ENCODE assay signal across 1 cellular context in the genomic region with DNA sequence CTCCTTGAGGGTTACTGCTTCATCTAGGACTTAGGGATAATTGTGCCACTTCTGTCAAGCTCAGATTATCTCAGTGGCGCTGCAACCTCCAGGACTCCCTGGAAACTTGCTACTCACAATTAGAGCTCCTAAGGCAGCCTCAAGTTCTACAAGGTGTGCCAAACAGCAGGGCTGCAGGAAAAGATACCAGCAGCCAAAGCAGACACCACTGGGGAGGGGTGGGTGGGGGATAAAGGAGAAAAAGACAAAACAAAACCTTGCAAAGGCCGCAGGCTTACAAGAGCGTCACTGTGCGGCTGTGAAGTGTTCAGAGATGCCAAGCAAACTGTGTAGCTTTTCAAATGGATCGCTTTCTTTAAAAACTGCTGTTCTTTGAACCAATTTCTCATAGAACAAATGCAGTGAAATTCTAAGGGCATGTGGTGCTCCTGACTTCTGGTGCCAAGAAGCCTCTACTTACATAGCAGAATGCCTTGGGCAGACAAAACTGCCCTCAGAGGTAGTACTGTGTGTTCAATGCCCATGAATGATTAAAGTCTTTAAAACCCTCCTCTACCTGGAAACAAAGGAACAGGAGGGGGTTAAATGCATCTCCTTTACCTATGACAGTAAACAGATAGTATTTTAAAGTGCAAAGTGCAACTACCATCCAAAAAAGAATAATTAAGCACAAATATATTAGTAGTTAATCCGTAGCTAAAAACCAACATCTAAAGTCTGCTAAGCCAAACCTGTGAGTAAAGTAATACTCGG.
TF ChIP-seq lines count a peak whose summit lies in the region.

No MANE protein-coding gene starts in this region.

TF ChIP-seq in neural cell, 6 proteins besides CTCF, POLR2A, EP300 and RAD21:
- TF ChIP-seq SMC3 (conservative IDR thresholded peaks at IDR 0.05; ENCODE audit: poor library complexity) (no peak), EZH2 (IDR thresholded peaks at IDR 0.05; ENCODE audit: borderline replicate concordance, insufficient read depth, low read length, poor library complexity, severe bottlenecking) (no peak), TAF1 (IDR thresholded peaks at IDR 0.05; ENCODE audit: low read depth) (no peak), MXI1 (conservative IDR thresholded peaks at IDR 0.05; ENCODE audit: poor library complexity, severe bottlenecking) (no peak), POLR2AphosphoS5 (IDR thresholded peaks at IDR 0.05) (no peak)
- TF ChIP-seq, protein P1, sequence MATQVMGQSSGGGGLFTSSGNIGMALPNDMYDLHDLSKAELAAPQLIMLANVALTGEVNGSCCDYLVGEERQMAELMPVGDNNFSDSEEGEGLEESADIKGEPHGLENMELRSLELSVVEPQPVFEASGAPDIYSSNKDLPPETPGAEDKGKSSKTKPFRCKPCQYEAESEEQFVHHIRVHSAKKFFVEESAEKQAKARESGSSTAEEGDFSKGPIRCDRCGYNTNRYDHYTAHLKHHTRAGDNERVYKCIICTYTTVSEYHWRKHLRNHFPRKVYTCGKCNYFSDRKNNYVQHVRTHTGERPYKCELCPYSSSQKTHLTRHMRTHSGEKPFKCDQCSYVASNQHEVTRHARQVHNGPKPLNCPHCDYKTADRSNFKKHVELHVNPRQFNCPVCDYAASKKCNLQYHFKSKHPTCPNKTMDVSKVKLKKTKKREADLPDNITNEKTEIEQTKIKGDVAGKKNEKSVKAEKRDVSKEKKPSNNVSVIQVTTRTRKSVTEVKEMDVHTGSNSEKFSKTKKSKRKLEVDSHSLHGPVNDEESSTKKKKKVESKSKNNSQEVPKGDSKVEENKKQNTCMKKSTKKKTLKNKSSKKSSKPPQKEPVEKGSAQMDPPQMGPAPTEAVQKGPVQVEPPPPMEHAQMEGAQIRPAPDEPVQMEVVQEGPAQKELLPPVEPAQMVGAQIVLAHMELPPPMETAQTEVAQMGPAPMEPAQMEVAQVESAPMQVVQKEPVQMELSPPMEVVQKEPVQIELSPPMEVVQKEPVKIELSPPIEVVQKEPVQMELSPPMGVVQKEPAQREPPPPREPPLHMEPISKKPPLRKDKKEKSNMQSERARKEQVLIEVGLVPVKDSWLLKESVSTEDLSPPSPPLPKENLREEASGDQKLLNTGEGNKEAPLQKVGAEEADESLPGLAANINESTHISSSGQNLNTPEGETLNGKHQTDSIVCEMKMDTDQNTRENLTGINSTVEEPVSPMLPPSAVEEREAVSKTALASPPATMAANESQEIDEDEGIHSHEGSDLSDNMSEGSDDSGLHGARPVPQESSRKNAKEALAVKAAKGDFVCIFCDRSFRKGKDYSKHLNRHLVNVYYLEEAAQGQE (IDR thresholded peaks at IDR 0.05; ENCODE audit: borderline replicate concordance): no peak
